5 cellular contexts compared by ENCODE assay signal in the genomic region with DNA sequence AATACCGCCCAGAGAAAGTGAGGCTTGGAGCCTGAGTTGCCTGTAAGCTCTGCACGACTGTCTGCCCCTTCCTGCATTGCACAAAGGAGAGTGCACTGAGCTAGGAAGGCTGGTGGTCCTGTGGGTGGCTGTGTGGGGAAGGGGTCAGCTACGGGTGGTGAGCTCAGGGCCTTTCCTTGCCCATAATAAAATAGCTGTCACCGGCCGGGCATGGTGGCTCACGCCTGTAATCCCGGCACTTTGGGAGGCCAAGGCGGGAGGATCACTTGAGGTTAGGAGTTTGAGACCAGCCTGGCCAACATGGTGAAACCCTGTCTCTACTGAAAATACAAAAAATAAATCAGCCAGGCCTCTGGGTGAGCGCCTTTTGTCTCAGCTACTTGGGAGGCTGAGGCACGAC. TPM values are rescaled to one million over a fixed set of nuclear protein-coding genes. Genes with fewer than 3 reads are reported as not detected.
"Had no signal": no experiment of that assay in that cellular context is flagged by ENCODE, and none has a peak within 500 bp of the region (broad histone marks: within the 10 kb centered on the region; RNA-seq: fewer than 3 reads in every experiment).

No MANE protein-coding gene starts in this region.

RNA-seq across cellular contexts. Expression of a gene that starts 7.1 kb away (rescaled TPM):
- total RNA-seq: activated B cell treated with CpG ODN at 0.5 μM for 24 hours; activated CD4-positive, alpha-beta T cell treated with anti-CD3 and anti-CD28 coated beads, Interleukin-2, amount 10 ng/mL, durations not matched to agents 24 days and 14 days; activated naive CD8-positive, alpha-beta T cell treated with anti-CD3 and anti-CD28 coated beads, Interleukin-2, amount 10 ng/mL, durations not matched to agents 7 days and 5 days; activated T-helper 1 cell treated with anti-CD3 and anti-CD28 coated beads, Interleukin-12 subunit alpha, Interleukin-12 subunit beta, Interleukin-2, Interleukin-4 antibody, amounts not matched to agents 30 ng/mL and 10 ng/mL and 1 ng/mL, durations not matched to agents 14 hours and 24 hours and 36 hours; activated T-helper 17 cell treated with anti-CD3 and anti-CD28 coated beads, Interleukin-2, amount 50 U/mL, for 72 hours had no signal
